In the genomic region with DNA sequence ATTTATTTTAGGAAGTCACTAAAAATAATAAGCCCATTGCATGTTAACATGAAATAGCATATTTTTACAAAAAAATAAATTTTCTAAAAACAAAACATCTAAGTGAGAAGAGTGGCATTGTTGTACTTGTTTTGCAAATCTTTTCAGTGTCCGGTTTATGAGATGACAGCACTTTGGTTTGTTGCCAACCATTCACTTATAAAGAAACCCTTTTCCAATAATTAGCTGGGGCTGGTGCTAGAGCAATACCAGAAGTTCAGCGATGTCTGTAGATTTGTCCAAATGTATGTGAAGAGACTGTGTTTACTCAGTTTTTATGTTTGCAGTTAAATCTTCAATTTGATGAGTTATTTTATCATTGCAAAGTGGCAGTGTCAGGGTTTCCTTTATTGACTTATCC, we compare ENCODE assay signal across 18 cellular contexts. TPM values are rescaled to one million over a fixed set of nuclear protein-coding genes. Genes with fewer than 3 reads are reported as not detected.
"Had no signal": no experiment of that assay in that cellular context is flagged by ENCODE, and none has a peak within 500 bp of the region (broad histone marks: within the 10 kb centered on the region; RNA-seq: fewer than 3 reads in every experiment).

No MANE protein-coding gene starts in this region.

- ATAC-seq: activated naive CD4-positive, alpha-beta T cell treated with anti-CD3 and anti-CD28 coated beads, Interleukin-2, amount 50 U/mL, for 72 hours; body of pancreas; left cardiac atrium; mucosa of descending colon; naive thymus-derived CD8-positive, alpha-beta T cell; right cardiac atrium had no signal

- H3K4me1 ChIP-seq: body of pancreas, tibial artery, vagina had no signal

- H3K27ac ChIP-seq: body of pancreas, tibial artery, vagina had no signal

- H3K4me3 Mint-ChIP-seq: central memory CD8-positive, alpha-beta T cell; naive thymus-derived CD8-positive, alpha-beta T cell had no signal

- H3K27ac Mint-ChIP-seq: activated naive CD4-positive, alpha-beta T cell treated with anti-CD3 and anti-CD28 coated beads, Interleukin-2, amount 50 U/mL, for 72 hours had no signal

- H3K9me3 ChIP-seq: body of pancreas had no signal

- H3K27me3 ChIP-seq: body of pancreas, tibial artery, vagina had no signal

- DNase-seq: activated CD4-positive, alpha-beta T cell treated with anti-CD3 and anti-CD28 coated beads, Interleukin-2, amount 50 U/mL, for 1 hour; activated effector memory CD4-positive, alpha-beta T cell treated with anti-CD3 and anti-CD28 coated beads, Interleukin-2, amount 50 U/mL, for 16 hours; activated T-cell treated with anti-CD3 and anti-CD28 coated beads for 4 hours; amniotic stem cell; body of pancreas; left cardiac atrium; mucosa of descending colon; naive thymus-derived CD8-positive, alpha-beta T cell; right cardiac atrium; small intestine; tibial artery had no signal

- H3K4me1 Mint-ChIP-seq: central memory CD8-positive, alpha-beta T cell had no signal

- H3K4me3 ChIP-seq: body of pancreas, lung, mucosa of descending colon, tibial artery, vagina had no signal

- H3K27me3 Mint-ChIP-seq: central memory CD8-positive, alpha-beta T cell; naive thymus-derived CD8-positive, alpha-beta T cell had no signal

RNA-seq across cellular contexts. Expression of a gene that starts 22.1 kb away (rescaled TPM):
- total RNA-seq: activated CD8-positive, alpha-beta memory T cell treated with anti-CD3 and anti-CD28 coated beads for 36 hours; activated naive CD4-positive, alpha-beta T cell treated with anti-CD3 and anti-CD28 coated beads, Interleukin-2, amount 50 U/mL, for 72 hours; body of pancreas; fibroblast of villous mesenchyme; left cardiac atrium; right cardiac atrium; vagina had no signal

RNA-seq across cellular contexts. Expression of a gene that starts 32.8 kb away (rescaled TPM):
- total RNA-seq: activated CD8-positive, alpha-beta memory T cell treated with anti-CD3 and anti-CD28 coated beads for 36 hours; activated naive CD4-positive, alpha-beta T cell treated with anti-CD3 and anti-CD28 coated beads, Interleukin-2, amount 50 U/mL, for 72 hours; body of pancreas; fibroblast of villous mesenchyme; left cardiac atrium; posterior vena cava; right cardiac atrium; vagina had no signal

RNA-seq across cellular contexts. Expression of a gene that starts 43.2 kb away (rescaled TPM):
- total RNA-seq: activated CD8-positive, alpha-beta memory T cell treated with anti-CD3 and anti-CD28 coated beads for 36 hours; activated naive CD4-positive, alpha-beta T cell treated with anti-CD3 and anti-CD28 coated beads, Interleukin-2, amount 50 U/mL, for 72 hours; fibroblast of villous mesenchyme; left cardiac atrium; right cardiac atrium; vagina had no signal
